ENCODE assay signal across 1 cellular context in genomic region chr10:28668363-28669226, GRCh38.
TF ChIP-seq lines count a peak whose summit lies in the region.

No MANE protein-coding gene starts in this region.

TF ChIP-seq in HEK293, 187 proteins besides CTCF, POLR2A, EP300 and RAD21 (continued from another document and continues in another):
- TF ChIP-seq HIC1 (tag by site-specific recombination; IDR thresholded peaks at IDR 0.05) (peak; percentile 43), ZNF311 (tag by site-specific recombination; IDR thresholded peaks at IDR 0.05; ENCODE audit: borderline replicate concordance) (no peak), ZNF223 (tag by site-specific recombination; IDR thresholded peaks at IDR 0.05) (no peak), GLIS1 (tag by site-specific recombination; IDR thresholded peaks at IDR 0.05) (no peak), ZNF26 (tag by site-specific recombination; IDR thresholded peaks at IDR 0.05) (no peak), ZNF121 (tag by site-specific recombination; IDR thresholded peaks at IDR 0.05) (no peak), ZNF24 (tag by site-specific recombination; IDR thresholded peaks at IDR 0.05) (0 out of 2 replicates have a peak, but pooled peaks have one; percentile 33), OVOL3 (tag by site-specific recombination; IDR thresholded peaks at IDR 0.05) (no peak), ZNF561 (tag by site-specific recombination; IDR thresholded peaks at IDR 0.05; ENCODE audit: borderline replicate concordance) (peak; percentile 47; the same call in 1 of the 2 replicates), ZNF138 (tag by site-specific recombination; IDR thresholded peaks at IDR 0.05; ENCODE audit: borderline replicate concordance) (no peak), ZNF280D (tag by site-specific recombination; IDR thresholded peaks at IDR 0.05) (no peak), ZNF433 (tag by site-specific recombination; IDR thresholded peaks at IDR 0.05; ENCODE audit: low read depth) (no peak), ZBTB21 (tag by site-specific recombination; IDR thresholded peaks at IDR 0.05) (no peak), REST (tag by site-specific recombination; IDR thresholded peaks at IDR 0.05) (peak; percentile 79), ZNF184 (tag by site-specific recombination; IDR thresholded peaks at IDR 0.05) (no peak), ZFP3 (tag by site-specific recombination; IDR thresholded peaks at IDR 0.05; ENCODE audit: low read depth) (no peak), ZNF658 (tag by site-specific recombination; IDR thresholded peaks at IDR 0.05) (no peak), ATF2 (tag by site-specific recombination; IDR thresholded peaks at IDR 0.05; ENCODE audit: low read depth) (no peak), ZNF354C (tag by site-specific recombination; IDR thresholded peaks at IDR 0.05; ENCODE audit: borderline replicate concordance, low read depth) (no peak), ZBTB10 (tag by site-specific recombination; IDR thresholded peaks at IDR 0.05) (no peak), ZNF37A (tag by site-specific recombination; IDR thresholded peaks at IDR 0.05) (no peak), ZNF292 (tag by site-specific recombination; IDR thresholded peaks at IDR 0.05; ENCODE audit: borderline replicate concordance, low read depth) (no peak), ZNF202 (tag by site-specific recombination; IDR thresholded peaks at IDR 0.05; ENCODE audit: borderline replicate concordance) (no peak), ZNF10 (tag by site-specific recombination; IDR thresholded peaks at IDR 0.05) (no peak), ZNF626 (tag by site-specific recombination; IDR thresholded peaks at IDR 0.05) (no peak), ZNF777 (tag by site-specific recombination; IDR thresholded peaks at IDR 0.05; ENCODE audit: borderline replicate concordance) (no peak), ZIC2 (tag by site-specific recombination; IDR thresholded peaks at IDR 0.05) (no peak), ZNF837 (tag by site-specific recombination; IDR thresholded peaks at IDR 0.05) (no peak), ZNF514 (tag by site-specific recombination; IDR thresholded peaks at IDR 0.05) (no peak), SETDB1 (IDR thresholded peaks at IDR 0.05; ENCODE audit: insufficient read length, low read length) (no peak), GFI1B (tag by site-specific recombination; IDR thresholded peaks at IDR 0.05) (no peak), PATZ1 (tag by site-specific recombination; IDR thresholded peaks at IDR 0.05) (peak; percentile 32; the same call in 1 of the 2 replicates), ZNF596 (tag by site-specific recombination; IDR thresholded peaks at IDR 0.05) (peak; percentile 74), ZNF654 (tag by site-specific recombination; IDR thresholded peaks at IDR 0.05; ENCODE audit: low read depth) (no peak), ZNF266 (tag by site-specific recombination; IDR thresholded peaks at IDR 0.05; ENCODE audit: low read depth) (no peak), ZNF664 (tag by site-specific recombination; IDR thresholded peaks at IDR 0.05) (0 out of 2 replicates have a peak, but pooled peaks have one; percentile 15), ZSCAN18 (tag by site-specific recombination; IDR thresholded peaks at IDR 0.05) (no peak), BCL11A (tag by site-specific recombination; IDR thresholded peaks at IDR 0.05; ENCODE audit: low read depth) (no peak), SCRT2 (tag by site-specific recombination; IDR thresholded peaks at IDR 0.05) (no peak), GLIS2 (tag by site-specific recombination; IDR thresholded peaks at IDR 0.05) (no peak), GLI2 (tag by site-specific recombination; IDR thresholded peaks at IDR 0.05; ENCODE audit: borderline replicate concordance, low read depth) (no peak), ZNF133 (tag by site-specific recombination; IDR thresholded peaks at IDR 0.05) (no peak), ZNF560 (tag by site-specific recombination; IDR thresholded peaks at IDR 0.05; ENCODE audit: borderline replicate concordance) (no peak), ZXDB (tag by site-specific recombination; IDR thresholded peaks at IDR 0.05) (0 out of 2 replicates have a peak, but pooled peaks have one; percentile 35), ZNF366 (tag by site-specific recombination; conservative IDR thresholded peaks at IDR 0.05) (peak; percentile 86), ZNF660 (tag by site-specific recombination; IDR thresholded peaks at IDR 0.05) (peak; percentile 75)
